Comparison of ENCODE assay signal across 20 cellular contexts in genomic region chr4:73945674-73946449, GRCh38. TPM values are rescaled to one million over a fixed set of nuclear protein-coding genes. Genes with fewer than 3 reads are reported as not detected.
DNase-seq lines count a peak whose midpoint lies in the region; ATAC-seq and TF ChIP-seq lines count a peak whose summit lies in the region.
"Had no signal": no experiment of that assay in that cellular context is flagged by ENCODE, and none has a peak within 500 bp of the region (broad histone marks: within the 10 kb centered on the region; RNA-seq: fewer than 3 reads in every experiment).

No MANE protein-coding gene starts in this region.

- BruUV-seq in PC-3 (replicated peaks; lab: Mats Ljungman, UMichigan), result no TSS peak

- H3F3A ChIP-seq in PC-3 (ENCODE audit: low read length, unreplicated experiment), result no peaks in the 10 kb centered on the region

- no peak for TF ChIP-seq CTCF in PC-3 (conservative IDR thresholded peaks at IDR 0.05; ENCODE audit: low read depth, low read length)
- TF ChIP-seq CTCF in osteoblast (IDR thresholded peaks at IDR 0.05; ENCODE audit: extremely low read depth, low read depth, low read length), result no peak

- H3K79me2 ChIP-seq in PC-3 (ENCODE audit: low read length) (no peaks in the 10 kb centered on the region), osteoblast (ENCODE audit: insufficient read depth, low read length) (no peaks in the 10 kb centered on the region)

- DNase-seq in DMS53 (lab: John Stamatoyannopoulos, UW), result peak; percentile 85
- DNase-seq in NCI-H2029 (lab: John Stamatoyannopoulos, UW), result peak; percentile 24
- no peak for DNase-seq in PC-3
- peak; percentile 21 for DNase-seq in osteoblast (ENCODE audit: insufficient read length, low spot score, missing footprints)
- DNase-seq in DMS114 treated with DMSO at 0.1 percent for 48 hours (lab: John Stamatoyannopoulos, UW; ENCODE audit: unreplicated experiment), result no peak
- DNase-seq in T-cell, result no peak
- DNase-seq in anterior cingulate cortex (lab: John Stamatoyannopoulos, UW), result no peak
- DNase-seq in KG1 (lab: John Stamatoyannopoulos, UW), result no peak
- DNase-seq: AML-193, MM.1S, NCI-H1092, NCI-H1436 treated with DMSO at 0.1 percent for 48 hours, NCI-H2081, Right ventricle myocardium superior, SK-N-SH had no signal

- CTCF ChIA-PET in PC-3 (lab: Charles Lee) (no interaction called here), T-cell (lab: Charles Lee) (no interaction called here)

- no peaks in the 10 kb centered on the region for H3K4me1 ChIP-seq in PC-3 (ENCODE audit: insufficient read depth, low read length)
- peaks cover 2% of the 10 kb centered on the region for H3K4me1 ChIP-seq in osteoblast (ENCODE audit: insufficient read depth, low read length)

- no peak overlapping the region for H2AFZ ChIP-seq in PC-3 (ENCODE audit: low read length)
- no peak overlapping the region for H2AFZ ChIP-seq in osteoblast (ENCODE audit: low read length)
- H2AFZ ChIP-seq: GM23338 had no signal

- H3K4me3 ChIP-seq in PC-3 (ENCODE audit: low read length) (no peak overlapping the region), osteoblast (ENCODE audit: insufficient read depth, low read length) (no peak overlapping the region)
- H3K4me3 ChIP-seq: GM23338 had no signal

- H3K36me3 ChIP-seq in PC-3 (ENCODE audit: low read depth, low read length) (no peaks in the 10 kb centered on the region), osteoblast (ENCODE audit: insufficient read depth, low read length) (no peaks in the 10 kb centered on the region)

- H3K9me3 ChIP-seq in PC-3 (ENCODE audit: low read length) (no peaks in the 10 kb centered on the region), osteoblast (ENCODE audit: low read depth, low read length) (no peaks in the 10 kb centered on the region)
- H3K9me3 ChIP-seq: SK-N-SH had no signal

- no peaks in the 10 kb centered on the region for H3K9me2 ChIP-seq in PC-3 (replicated peaks; ENCODE audit: low read length)
- H3K9me2 ChIP-seq: SK-N-SH had no signal

- H4K20me1 ChIP-seq in PC-3 (ENCODE audit: low read length), result no peaks in the 10 kb centered on the region
- H4K20me1 ChIP-seq in osteoblast (ENCODE audit: insufficient read depth, low read length), result no peaks in the 10 kb centered on the region

- H3K27me3 Mint-ChIP-seq in T-cell, result peaks cover 25 to 30% of the 10 kb centered on the region in 2 donors

- no peaks in the 10 kb centered on the region for H3K9me3 Mint-ChIP-seq in T-cell
- H3K9me3 Mint-ChIP-seq: GM23338 had no signal

- H3K4me2 ChIP-seq in PC-3 (ENCODE audit: low read length) (no peak overlapping the region), osteoblast (ENCODE audit: insufficient read depth, low read length) (no peak overlapping the region)
- H3K4me2 ChIP-seq: SK-N-SH had no signal

- no peaks in the 10 kb centered on the region for H3K27me3 ChIP-seq in PC-3 (ENCODE audit: low read length)
- H3K27me3 ChIP-seq in osteoblast (ENCODE audit: insufficient read depth, low read length), result peaks cover 25% of the 10 kb centered on the region

- H3K4me1 Mint-ChIP-seq in T-cell, result no peaks in the 10 kb centered on the region

- no peaks in the 10 kb centered on the region for H3K36me3 Mint-ChIP-seq in T-cell

- POLR2A ChIA-PET in PC-3 (lab: Charles Lee; ENCODE audit: unreplicated experiment), result interaction anchor here (0.5 kb wide), 1 partner anchor 9 kb away, joined by 3 read pairs; no protein-coding TSS in a partner anchor
- POLR2A ChIA-PET in T-cell (lab: Charles Lee), result no interaction called here

- no peak overlapping the region for H3K4me3 Mint-ChIP-seq in T-cell

- no peak overlapping the region for H3K9ac ChIP-seq in PC-3 (ENCODE audit: low read length)
- H3K9ac ChIP-seq: SK-N-SH had no signal

- H3K27ac ChIP-seq in PC-3 (ENCODE audit: low read length) (no peak overlapping the region), osteoblast (ENCODE audit: low read depth, low read length) (no peak overlapping the region)
- H3K27ac ChIP-seq: C4-2B had no signal

- H3K27ac Mint-ChIP-seq in T-cell, result no peak overlapping the region
- H3K27ac Mint-ChIP-seq: GM23338 had no signal

- intact Hi-C loops in PC-3 (cut with micrococcal nuclease), result loop anchor here (5.0 kb wide), 1 partner anchor 71 kb away; no protein-coding TSS in a partner anchor

- ATAC-seq in PC-3, result peak; percentile 56
- ATAC-seq in T-cell (replicated peaks in 1 of 4), result no peak
- ATAC-seq: GM23338, HCT116 had no signal

RNA-seq across cellular contexts. Expression of gene PF4, which starts 36.0 kb away (rescaled TPM):
- total RNA-seq in PC-3 (2014; rRNA removed), result 0.58 and 0.63 TPM in 2 replicates
- total RNA-seq in osteoblast, result not detected in 2 replicates
- 10 to 100 TPM in 1 of 5 donors, not detected in 4; 10.2 TPM for total RNA-seq in T-cell
- total RNA-seq: GM23338, LHCN-M2, OCI-LY7, Right ventricle myocardium superior had no signal

RNA-seq across cellular contexts. Expression of gene PPBP, which starts 42.1 kb away (rescaled TPM):
- total RNA-seq in PC-3 (2014; rRNA removed), result not detected in 2 replicates
- total RNA-seq in osteoblast, result 0.36 TPM in 1 of 2 replicates, not detected in the other
- total RNA-seq in T-cell, result 10 to 100 TPM in 1 of 5 donors, 1 to 10 TPM in 1, under 1 TPM in 1, not detected in 2; 0.36 to 24.7 (median 1.3) TPM
- total RNA-seq: LHCN-M2, OCI-LY7 had no signal

RNA-seq across cellular contexts. Expression of gene CXCL5, which starts 52.6 kb away (rescaled TPM):
- total RNA-seq in PC-3 (2014; rRNA removed) (0.55 and 1.0 TPM in 2 replicates), osteoblast (under 0.01 TPM in 1 of 2 replicates, not detected in the other), T-cell (under 1 TPM in 1 of 5 donors, not detected in 4; 0.43 TPM)
- total RNA-seq: LHCN-M2, OCI-LY7 had no signal

Comparison
In these comparisons a context has a peak if more than half of its experiments do, and no peak if none do; other contexts are left out.
1. DNase-seq: peak in DMS53 (single experiment), NCI-H2029 (single experiment) and osteoblast (single experiment); none in PC-3 (single experiment), DMS114 treated with DMSO at 0.1 percent for 48 hours (single experiment), T-cell (0 of 34), anterior cingulate cortex (0 of 58) and KG1 (single experiment).